ENCODE assay signal across 21 cellular contexts in the genomic region with DNA sequence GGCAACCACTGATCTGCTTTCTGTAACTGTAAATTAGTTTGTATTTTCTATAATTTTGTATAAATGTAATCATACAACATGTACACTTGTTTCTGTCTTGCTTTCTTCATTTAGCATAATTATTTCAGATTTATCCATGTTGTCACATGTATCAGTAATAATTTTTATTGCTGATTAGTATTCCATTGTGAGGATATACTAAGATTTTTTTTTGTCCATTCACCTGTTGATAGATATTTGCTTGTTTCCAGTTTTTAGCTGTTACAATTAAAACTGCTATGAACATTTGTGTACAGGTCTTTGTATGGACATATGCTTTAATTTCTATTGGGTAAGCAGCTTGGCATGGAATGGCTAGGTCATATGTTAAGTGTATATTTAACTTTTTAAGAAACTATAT. TPM values are rescaled to one million over a fixed set of nuclear protein-coding genes. Genes with fewer than 3 reads are reported as not detected.
DNase-seq lines count a peak whose midpoint lies in the region; ATAC-seq, FAIRE-seq and TF ChIP-seq lines count a peak whose summit lies in the region.
"Had no signal": no experiment of that assay in that cellular context is flagged by ENCODE, and none has a peak within 500 bp of the region (broad histone marks: within the 10 kb centered on the region; RNA-seq: fewer than 3 reads in every experiment).

No MANE protein-coding gene starts in this region.

- DNase-seq in K562 (ENCODE audit: extremely low read depth in 1 of 4, low spot score in 3 of 4) = no peak
- no peak for DNase-seq in NCI-H1417 (lab: John Stamatoyannopoulos, UW)
- no peak for DNase-seq in tibial artery
- DNase-seq: 8988T; ACHN; BE2C; C1 segment of cervical spinal cord; CD4-positive, alpha-beta memory T cell; CD4-positive, CD25-positive, alpha-beta regulatory T cell; CD8-positive, alpha-beta memory T cell; COR-L47; DMS79 treated with DMSO at 0.1 percent for 48 hours; GF-D8 had no signal

- H3K4me1 ChIP-seq in HEK293 (ENCODE audit: control insufficient read depth, insufficient read depth, low read length) (no peaks in the 10 kb centered on the region), K562 (replicated peaks in 1 of 2; ENCODE audit: control insufficient read depth in 2 of 2, insufficient read depth in 2 of 2, low read length in 2 of 2) (no peaks in the 10 kb centered on the region), urinary bladder (ENCODE audit: insufficient read depth) (no peaks in the 10 kb centered on the region), tibial artery (no peaks in the 10 kb centered on the region)
- H3K4me1 ChIP-seq: BLaER1 had no signal

- no peak overlapping the region for H3K9ac ChIP-seq in K562 (ENCODE audit: insufficient read depth in 1 of 2, low read depth in 2 of 2, low read length in 2 of 2)
- H3K9ac ChIP-seq: BLaER1 had no signal

- TF ChIP-seq RAD21 in K562 (CRISPR knock-in tag; conservative IDR thresholded peaks at IDR 0.05 in 1 of 2, IDR thresholded peaks at IDR 0.05 in 1 of 2) = no peak

- no peak for TF ChIP-seq EP300 in K562 (IDR thresholded peaks at IDR 0.05; ENCODE audit: low read length)

- peak; percentile 59 for FAIRE-seq in K562 (lab: Jason Lieb, UNC)
- FAIRE-seq: A204.1, G401.6, GM12891, GM19239 had no signal

- intact Hi-C loops in K562 (cut with micrococcal nuclease) (no loop called here), tibial artery (cut with DNase I; ENCODE audit: low total_unique reads) (no loop called here)

- no peaks in the 10 kb centered on the region for H4K20me1 ChIP-seq in K562 (replicated peaks; ENCODE audit: control insufficient read depth, insufficient read depth, low read length)
- H4K20me1 ChIP-seq: BLaER1 had no signal

- H3K36me3 ChIP-seq in HEK293 (ENCODE audit: control insufficient read depth in 2 of 2, insufficient read depth in 1 of 2, low read length in 2 of 2) = no peaks in the 10 kb centered on the region
- no peaks in the 10 kb centered on the region for H3K36me3 ChIP-seq in K562 (ENCODE audit: control insufficient read depth, insufficient read depth, low read length)
- no peaks in the 10 kb centered on the region for H3K36me3 ChIP-seq in urinary bladder (ENCODE audit: insufficient read depth)
- no peaks in the 10 kb centered on the region for H3K36me3 ChIP-seq in tibial artery
- H3K36me3 ChIP-seq: BE2C, BLaER1 had no signal

- H3K79me2 ChIP-seq in K562 (ENCODE audit: control insufficient read depth, insufficient read depth, low read length) = no peaks in the 10 kb centered on the region

- POLR2A ChIA-PET in HEK293 (lab: Yijun Ruan, JAX) (no interaction called here), K562 (lab: Yijun Ruan, JAX) (no interaction called here)

- no peak overlapping the region for H3K4me3 ChIP-seq in HEK293 (ENCODE audit: low read depth, low read length)
- no peak overlapping the region for H3K4me3 ChIP-seq in K562
- H3K4me3 ChIP-seq in urinary bladder (ENCODE audit: low read depth, low read length) = no peak overlapping the region
- H3K4me3 ChIP-seq in tibial artery = no peak overlapping the region
- H3K4me3 ChIP-seq: BLaER1 had no signal

- TF ChIP-seq CTCF in HEK293 (tag by site-specific recombination; IDR thresholded peaks at IDR 0.05) (no peak), K562 (IDR thresholded peaks at IDR 0.05 in 2 of 3, conservative IDR thresholded peaks at IDR 0.05 in 1 of 3; ENCODE audit: insufficient read depth in 2 of 3, low read depth in 1 of 3, low read length in 3 of 3) (no peak), tibial artery (IDR thresholded peaks at IDR 0.05) (no peak)

- no peak for TF ChIP-seq POLR2A in K562 (conservative IDR thresholded peaks at IDR 0.05)

- H3K27ac ChIP-seq in HEK293 (ENCODE audit: extremely low read depth, low read depth, low read length) = no peak overlapping the region
- no peak overlapping the region for H3K27ac ChIP-seq in K562 (ENCODE audit: extremely low read depth, low read depth, low read length)
- H3K27ac ChIP-seq in urinary bladder (ENCODE audit: low read depth) = peak overlapping the region; percentile 2
- no peak overlapping the region for H3K27ac ChIP-seq in tibial artery
- H3K27ac ChIP-seq: BLaER1 had no signal

- no peak overlapping the region for H2AFZ ChIP-seq in K562 (ENCODE audit: low read depth, low read length)

- BruUV-seq in K562 (replicated peaks; lab: Mats Ljungman, UMichigan) = no TSS peak

- H3K27me3 ChIP-seq in K562 (ENCODE audit: control insufficient read depth in 2 of 2, insufficient read depth in 2 of 2, low read length in 2 of 2) = no peaks in the 10 kb centered on the region
- no peaks in the 10 kb centered on the region for H3K27me3 ChIP-seq in tibial artery
- H3K27me3 ChIP-seq: BE2C, BLaER1 had no signal

- CTCF ChIA-PET in HEK293 (lab: Yijun Ruan, JAX) = no interaction called here
- CTCF ChIA-PET in K562 (lab: Yijun Ruan, JAX; ENCODE audit: low intra/inter-chr PET ratio) = no interaction called here

- ATAC-seq in K562 = no peak
- no peak for ATAC-seq in HG02588 (IDR thresholded peaks at IDR 0.05; ENCODE audit: unreplicated experiment)

- in situ Hi-C loops in K562 (cut with MboI) = no loop called here

- H3K9me3 ChIP-seq in HEK293 (ENCODE audit: control insufficient read depth, insufficient read depth, low read depth, low read length) (no peaks in the 10 kb centered on the region), K562 (replicated peaks; ENCODE audit: control insufficient read depth, insufficient read depth, low read depth, low read length) (no peaks in the 10 kb centered on the region), tibial artery (no peaks in the 10 kb centered on the region)
- H3K9me3 ChIP-seq: BE2C, BLaER1 had no signal

- H3K9me1 ChIP-seq in K562 (ENCODE audit: control insufficient read depth, insufficient read depth, low read length) = no peaks in the 10 kb centered on the region

- H3K4me2 ChIP-seq in K562 (ENCODE audit: insufficient read depth, low read length) = no peak overlapping the region
- H3K4me2 ChIP-seq: BLaER1 had no signal

TF ChIP-seq in HEK293, 187 proteins besides CTCF, POLR2A, EP300 and RAD21:
- TF ChIP-seq ZNF510 (tag by site-specific recombination; IDR thresholded peaks at IDR 0.05; ENCODE audit: insufficient replicate concordance) (peak; percentile 88), ZNF658 (tag by site-specific recombination; IDR thresholded peaks at IDR 0.05) (no peak), SCRT2 (tag by site-specific recombination; IDR thresholded peaks at IDR 0.05) (peak; percentile 65)

TF ChIP-seq in K562, 482 proteins besides CTCF, POLR2A, EP300 and RAD21:
- TF ChIP-seq NFIX (CRISPR knock-in tag; IDR thresholded peaks at IDR 0.05; ENCODE audit: low read depth) = no peak
- no peak for TF ChIP-seq ZNF217 (CRISPR knock-in tag; IDR thresholded peaks at IDR 0.05)
- TF ChIP-seq BCL6 (CRISPR knock-in tag; IDR thresholded peaks at IDR 0.05) = no peak

RNA-seq across cellular contexts. Expression of gene PTPN13, which starts 33.6 kb away (rescaled TPM):
- not detected in 2 replicates for total RNA-seq in K562 (2011; cell fraction: chromatin; rRNA removed; ENCODE audit: low replicate concordance)
- not detected in 2 replicates for total RNA-seq in K562 (2011; cell fraction: nucleolus; rRNA removed)
- total RNA-seq in K562 (2011; cell fraction: nucleoplasm; rRNA removed) = not detected in 2 replicates
- total RNA-seq in K562 (2014; rRNA removed) (not detected in 2 replicates), K562 (2014; rRNA removed; fragmentation: Illumina TruSeq; extraction: Trizol) (not detected in 2 replicates), K562 (2015; rRNA removed; fragmentation: Illumina TruSeq; extraction: Trizol) (not detected in 2 replicates), K562 (2021) (0.16 and 0.33 TPM in 2 replicates), urinary bladder (92.4 TPM)
- polyA plus RNA-seq in K562 (2011; rRNA removed) (not detected in 2 replicates), K562 (2014; fragmentation: Illumina TruSeq; extraction: Trizol) (not detected in 2 replicates), K562 (2014; fragmentation: Nextera tagmentation; extraction: Ambion mirVana) (not detected), K562 (2014; rRNA removed) (not detected in 2 replicates), urinary bladder (18.1 TPM)
- 0.01 TPM in 1 of 2 replicates, not detected in the other for polyA plus RNA-seq in K562 (2011; cell fraction: cytosol; rRNA removed)
- polyA plus RNA-seq in K562 (2011; cell fraction: nucleus; rRNA removed) = not detected in 2 replicates
- not detected in 2 replicates for polyA plus RNA-seq in K562 (2012)
- polyA minus RNA-seq in K562 (2011; rRNA and poly(A)+ RNA removed) = not detected in 2 replicates
- not detected in 2 replicates for polyA minus RNA-seq in K562 (2011; cell fraction: cytosol; rRNA and poly(A)+ RNA removed)
- not detected in 2 replicates for polyA minus RNA-seq in K562 (2011; cell fraction: nucleus; rRNA and poly(A)+ RNA removed)

Comparison
In these comparisons a context has a peak if more than half of its experiments do, and no peak if none do; other contexts are left out.
1. RNA of gene PTPN13, which starts 33.6 kb away (total RNA-seq): 92.4 TPM in urinary bladder (single experiment); 0.16 to 0.33 TPM in K562; every median in the first group is over 10 times any median in the second.